Comparison of ENCODE assay signal across 5 cellular contexts in the genomic region with DNA sequence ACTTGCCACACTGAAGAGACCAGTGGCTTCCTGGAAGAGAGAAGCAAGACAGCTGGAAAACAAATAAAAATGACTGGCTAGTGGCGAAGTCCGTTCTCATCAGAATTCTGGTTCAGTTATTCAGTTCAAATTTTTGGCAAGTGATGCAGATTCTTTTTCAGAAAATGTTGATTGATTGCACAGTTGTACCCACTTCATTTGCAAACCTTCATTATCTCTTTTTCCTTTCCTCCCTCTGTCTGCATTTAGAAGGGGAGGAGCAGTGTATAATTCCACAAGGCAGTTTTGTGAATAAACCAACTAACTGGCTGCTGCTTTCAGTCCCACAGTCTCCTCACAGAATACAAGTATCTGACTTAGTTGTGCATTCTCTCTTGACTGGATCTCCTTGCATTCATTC.
"Had no signal": no experiment of that assay in that cellular context is flagged by ENCODE, and none has a peak within 500 bp of the region (broad histone marks: within the 10 kb centered on the region; RNA-seq: fewer than 3 reads in every experiment).

No MANE protein-coding gene starts in this region.

- DNase-seq: H9, HCEC 1CT, IMR-90 had no signal

- H3K4me2 ChIP-seq: GM23338 had no signal

- H3K4me3 ChIP-seq: GM23338, K562 had no signal

- H2AFZ ChIP-seq: GM23338 had no signal
